ENCODE assay signal across 8 cellular contexts in genomic region chr2:191571163-191571769, GRCh38.
A peak's percentile ranks its signal among the peaks of the same experiment; 100 is the strongest.
DNase-seq lines count a peak whose midpoint lies in the region; ATAC-seq and TF ChIP-seq lines count a peak whose summit lies in the region.

No MANE protein-coding gene starts in this region.

- H3K27me3 ChIP-seq in adipocyte (replicated peaks; ENCODE audit: control insufficient read depth, insufficient read depth, low read length): no peaks in the 10 kb centered on the region
- H3K27me3 ChIP-seq in sigmoid colon: no peaks in the 10 kb centered on the region

- H3K36me3 ChIP-seq in adipocyte (ENCODE audit: control insufficient read depth, insufficient read depth, low read length, severe bottlenecking): no peaks in the 10 kb centered on the region
- H3K36me3 ChIP-seq in sigmoid colon: no peaks in the 10 kb centered on the region

- WGBS in sigmoid colon, 2 donors: 15 to 28% methylated on average over 6 of the region's 6 CpGs

- no peak overlapping the region for H3K27ac Mint-ChIP-seq in immature natural killer cell
- peak overlapping the region; percentile 83 for H3K27ac Mint-ChIP-seq in stimulated activated naive CD8-positive, alpha-beta T cell treated with anti-CD3 and anti-CD28 coated beads, Interleukin-15, Interleukin-2, amounts not matched to agents 100 ng/mL and 50 ng/mL, for 24 hours

- no peak for TF ChIP-seq POLR2A in sigmoid colon (IDR thresholded peaks at IDR 0.05)

- H3K4me1 ChIP-seq in adipocyte (ENCODE audit: control insufficient read depth, insufficient read depth, low read length): peaks cover 30% of the 10 kb centered on the region
- H3K4me1 ChIP-seq in sigmoid colon: no peaks in the 10 kb centered on the region

- peak; percentile 34 for ATAC-seq in GM19463 (IDR thresholded peaks at IDR 0.05; ENCODE audit: unreplicated experiment)
- ATAC-seq in GM19455 (IDR thresholded peaks at IDR 0.05; ENCODE audit: unreplicated experiment): no peak

- H3K9me3 Mint-ChIP-seq in immature natural killer cell: no peaks in the 10 kb centered on the region
- no peaks in the 10 kb centered on the region for H3K9me3 Mint-ChIP-seq in stimulated activated naive CD8-positive, alpha-beta T cell treated with anti-CD3 and anti-CD28 coated beads, Interleukin-15, Interleukin-2, amounts not matched to agents 100 ng/mL and 50 ng/mL, for 24 hours

- H3K9ac ChIP-seq in adipocyte (ENCODE audit: low read length): peak overlapping the region; percentile 73

- TF ChIP-seq EP300 in sigmoid colon (IDR thresholded peaks at IDR 0.05): no peak

- peaks cover 7 to 45% (median 14%) of the 10 kb centered on the region in 3 donors for H3K27me3 Mint-ChIP-seq in immature natural killer cell (ENCODE audit: low read depth in 3 of 3)
- peaks cover 19% of the 10 kb centered on the region for H3K27me3 Mint-ChIP-seq in stimulated activated naive CD8-positive, alpha-beta T cell treated with anti-CD3 and anti-CD28 coated beads, Interleukin-15, Interleukin-2, amounts not matched to agents 100 ng/mL and 50 ng/mL, for 24 hours

- no peaks in the 10 kb centered on the region for H3K36me3 Mint-ChIP-seq in immature natural killer cell
- no peaks in the 10 kb centered on the region for H3K36me3 Mint-ChIP-seq in stimulated activated naive CD8-positive, alpha-beta T cell treated with anti-CD3 and anti-CD28 coated beads, Interleukin-15, Interleukin-2, amounts not matched to agents 100 ng/mL and 50 ng/mL, for 24 hours (ENCODE audit: low read depth)

- H3K9me3 ChIP-seq in adipocyte (ENCODE audit: control insufficient read depth, low read length) (no peaks in the 10 kb centered on the region), sigmoid colon (no peaks in the 10 kb centered on the region)

- peak overlapping the region in 4 of 5 donors; percentile 36 to 75 (median 62) for H3K4me3 Mint-ChIP-seq in immature natural killer cell
- H3K4me3 Mint-ChIP-seq in stimulated activated naive CD8-positive, alpha-beta T cell treated with anti-CD3 and anti-CD28 coated beads, Interleukin-15, Interleukin-2, amounts not matched to agents 100 ng/mL and 50 ng/mL, for 24 hours: peak overlapping the region; percentile 72

- H3K4me3 ChIP-seq in adipocyte (ENCODE audit: low read length): peak overlapping the region; percentile 58
- H3K4me3 ChIP-seq in sigmoid colon: peak overlapping the region in 1 of 4 donors; percentile 9

- H3K4me1 Mint-ChIP-seq in immature natural killer cell: peaks cover 13 to 33% of the 10 kb centered on the region in 2 donors
- H3K4me1 Mint-ChIP-seq in stimulated activated naive CD8-positive, alpha-beta T cell treated with anti-CD3 and anti-CD28 coated beads, Interleukin-15, Interleukin-2, amounts not matched to agents 100 ng/mL and 50 ng/mL, for 24 hours (ENCODE audit: low read depth): peaks cover 44% of the 10 kb centered on the region

- no peak overlapping the region for H3K27ac ChIP-seq in sigmoid colon

- DNase-seq in CMK (ENCODE audit: low read depth) (peak; percentile 52), NCI-H146 (lab: John Stamatoyannopoulos, UW) (peak; percentile 27), adipocyte (ENCODE audit: low read depth) (peak; percentile 79), immature natural killer cell (peak in 1 of 3 donors; percentile 14), sigmoid colon (no peak)

- intact Hi-C loops in sigmoid colon (cut with DNase I): no loop called here

- TF ChIP-seq CTCF in sigmoid colon (IDR thresholded peaks at IDR 0.05): no peak
